In genomic region chr4:99235955-99236354, GRCh38 we compare ENCODE assay signal across 7 cellular contexts. TPM values are rescaled to one million over a fixed set of nuclear protein-coding genes. Genes with fewer than 3 reads are reported as not detected.
"Had no signal": no experiment of that assay in that cellular context is flagged by ENCODE, and none has a peak within 500 bp of the region (broad histone marks: within the 10 kb centered on the region; RNA-seq: fewer than 3 reads in every experiment).

No MANE protein-coding gene starts in this region.

- ATAC-seq: GM23338, K562 had no signal

- DNase-seq: H9, HCEC 1CT, IMR-90 had no signal

RNA-seq across cellular contexts. Expression of gene ADH6, which starts 16.9 kb away (rescaled TPM):
- total RNA-seq: GM23338, H1, H9, IMR-90, K562 had no signal

RNA-seq across cellular contexts. Expression of gene ADH1A, which starts 54.8 kb away (rescaled TPM):
- total RNA-seq: GM23338, H1, H9, HT-29, IMR-90, K562 had no signal
